ENCODE assay signal across 20 cellular contexts in genomic region chr7:106952175-106952657, GRCh38.
A peak's percentile ranks its signal among the peaks of the same experiment; 100 is the strongest.
DNase-seq lines count a peak whose midpoint lies in the region; FAIRE-seq and TF ChIP-seq lines count a peak whose summit lies in the region.
"Had no signal": no experiment of that assay in that cellular context is flagged by ENCODE, and none has a peak within 500 bp of the region (broad histone marks: within the 10 kb centered on the region; RNA-seq: fewer than 3 reads in every experiment).

No MANE protein-coding gene starts in this region.

- TF ChIP-seq EP300 in SK-N-SH (IDR thresholded peaks at IDR 0.05; ENCODE audit: borderline replicate concordance in 1 of 2, low read depth in 1 of 2, low read length in 1 of 2) (peak in 1 of 2 experiments; percentile 53; a peak in 1 of 4 replicates), esophagus muscularis mucosa (IDR thresholded peaks at IDR 0.05) (no peak)

- H3K27me3 ChIP-seq in SK-N-SH (ENCODE audit: insufficient read depth) (no peaks in the 10 kb centered on the region), esophagus muscularis mucosa (no peaks in the 10 kb centered on the region), muscle layer of duodenum (ENCODE audit: low read depth, low read length) (no peaks in the 10 kb centered on the region), smooth muscle cell (ENCODE audit: low read depth) (no peaks in the 10 kb centered on the region)
- H3K27me3 ChIP-seq: BE2C had no signal

- DNase-seq in SK-N-SH, result no peak
- no peak for DNase-seq in esophagus muscularis mucosa (ENCODE audit: extremely low spot score)
- no peak for DNase-seq in smooth muscle cell (lab: John Stamatoyannopoulos, UW; ENCODE audit: unreplicated experiment)
- no peak for DNase-seq in lower leg skin (ENCODE audit: low spot score in 2 of 2)
- no peak for DNase-seq in H54 (ENCODE audit: insufficient read length, low spot score)
- no peak for DNase-seq in NOMO-1 treated with DMSO at 0.1 percent for 48 hours (lab: John Stamatoyannopoulos, UW; ENCODE audit: unreplicated experiment)
- DNase-seq: BE2C; CD4-positive, CD25-positive, alpha-beta regulatory T cell; COR-L47; DMS79; H7; MM.1S; NCI-H1092; NCI-H1436; NCI-H2029; NCI-H2171; NCI-H524 treated with DMSO at 0.1 percent for 48 hours; NCI-H82 had no signal

- H3K36me3 ChIP-seq in SK-N-SH (replicated peaks in 1 of 2; ENCODE audit: control insufficient read depth in 1 of 2, insufficient read depth in 2 of 2, low read length in 1 of 2) (no peaks in the 10 kb centered on the region), esophagus muscularis mucosa (no peaks in the 10 kb centered on the region), muscle layer of duodenum (ENCODE audit: control insufficient read depth in 1 of 2, insufficient read depth in 2 of 2, low read length in 2 of 2) (no peaks in the 10 kb centered on the region), smooth muscle cell (ENCODE audit: low read depth) (no peaks in the 10 kb centered on the region)
- H3K36me3 ChIP-seq: BE2C had no signal

- intact Hi-C loops in esophagus muscularis mucosa (cut with DNase I) (no loop called here), lower leg skin (cut with DNase I; ENCODE audit: low total_unique reads) (no loop called here)

- H3K4me3 ChIP-seq in SK-N-SH (ENCODE audit: low read depth in 2 of 2, low read length in 1 of 2) (no peak overlapping the region), esophagus muscularis mucosa (no peak overlapping the region), muscle layer of duodenum (ENCODE audit: low read depth in 1 of 2, low read length in 2 of 2) (no peak overlapping the region), smooth muscle cell (no peak overlapping the region), lower leg skin (ENCODE audit: low read depth, poor library complexity, severe bottlenecking) (no peak overlapping the region)
- H3K4me3 ChIP-seq: A549 had no signal

- H3K79me2 ChIP-seq in SK-N-SH (ENCODE audit: insufficient read depth), result no peaks in the 10 kb centered on the region
- no peaks in the 10 kb centered on the region for H3K79me2 ChIP-seq in smooth muscle cell (ENCODE audit: low read depth)

- no peak for FAIRE-seq in H54 (lab: Jason Lieb, UNC)
- FAIRE-seq: A549 had no signal

- POLR2A ChIA-PET in SK-N-SH (lab: Yijun Ruan, JAX), result interaction anchor here (0.6 kb wide), 1 partner anchor 217 kb away, joined by 6 read pairs; no protein-coding TSS in a partner anchor

- no peak for TF ChIP-seq RAD21 in SK-N-SH (IDR thresholded peaks at IDR 0.05; ENCODE audit: low read length)

- TF ChIP-seq POLR2A in esophagus muscularis mucosa (IDR thresholded peaks at IDR 0.05; ENCODE audit: low read depth) (no peak), lower leg skin (IDR thresholded peaks at IDR 0.05) (no peak), H54 (IDR thresholded peaks at IDR 0.05; ENCODE audit: low read depth, low read length) (no peak)

- TF ChIP-seq CTCF in SK-N-SH (IDR thresholded peaks at IDR 0.05) (no peak), esophagus muscularis mucosa (IDR thresholded peaks at IDR 0.05) (no peak), smooth muscle cell (IDR thresholded peaks at IDR 0.05; ENCODE audit: borderline replicate concordance, insufficient read depth, poor library complexity, severe bottlenecking) (no peak), lower leg skin (IDR thresholded peaks at IDR 0.05) (no peak)

- no peak overlapping the region for H3K9ac ChIP-seq in SK-N-SH
- H3K9ac ChIP-seq in smooth muscle cell (ENCODE audit: low read depth), result no peak overlapping the region

- H3K9me2 ChIP-seq in SK-N-SH, result no peaks in the 10 kb centered on the region

- H3K27ac ChIP-seq in SK-N-SH (ENCODE audit: low read depth in 2 of 2, low read length in 1 of 2) (no peak overlapping the region), esophagus muscularis mucosa (replicated peaks in 1 of 4) (peak overlapping the region; percentile 13 to 37 (median 30)), muscle layer of duodenum (ENCODE audit: low read length) (peak overlapping the region; percentile 40), smooth muscle cell (ENCODE audit: low read depth) (no peak overlapping the region)
- H3K27ac ChIP-seq: A549 had no signal

- 85% methylated on average over 6 of the region's 6 CpGs for WGBS in SK-N-SH (ENCODE audit: low lambda C conversion rate)
- 44% methylated on average over 6 of the region's 6 CpGs for WGBS in esophagus muscularis mucosa
- WGBS in smooth muscle cell (ENCODE audit: low lambda C conversion rate), result 85% methylated on average over 6 of the region's 6 CpGs
- WGBS in lower leg skin, 2 donors, result 87 to 93% methylated on average over 6 of the region's 6 CpGs

- CTCF ChIA-PET in SK-N-SH (lab: Yijun Ruan, JAX), result interaction anchor here (1.0 to 8.7 kb wide), 7 partner anchors 11 to 200 kb away, joined by 3 to 118 read pairs (median 6); no protein-coding TSS in a partner anchor

- H3F3A ChIP-seq in SK-N-SH (replicated peaks; ENCODE audit: insufficient read depth) (no peaks in the 10 kb centered on the region), smooth muscle cell (ENCODE audit: low read depth) (no peaks in the 10 kb centered on the region)

- no peaks in the 10 kb centered on the region for H3K9me3 ChIP-seq in SK-N-SH
- no peaks in the 10 kb centered on the region for H3K9me3 ChIP-seq in esophagus muscularis mucosa
- no peaks in the 10 kb centered on the region for H3K9me3 ChIP-seq in muscle layer of duodenum (ENCODE audit: control insufficient read depth in 1 of 2, low read length in 2 of 2)
- no peaks in the 10 kb centered on the region for H3K9me3 ChIP-seq in smooth muscle cell (replicated peaks; ENCODE audit: low read depth)
- H3K9me3 ChIP-seq: A549, BE2C had no signal

- no peak overlapping the region for H2AFZ ChIP-seq in SK-N-SH (ENCODE audit: low read depth)
- peak overlapping the region; percentile 90 for H2AFZ ChIP-seq in smooth muscle cell (ENCODE audit: low read depth)

- H3K4me1 ChIP-seq in SK-N-SH (ENCODE audit: control insufficient read depth in 1 of 2, insufficient read depth in 2 of 2, low read depth in 1 of 2, low read length in 1 of 2), result peaks cover 0 to 2% of the 10 kb centered on the region in 2 experiments; a peak in 1 of 4 replicates
- peaks cover 0 to 35% (median 29%) of the 10 kb centered on the region in 4 donors for H3K4me1 ChIP-seq in esophagus muscularis mucosa
- peaks cover 6 to 8% of the 10 kb centered on the region in 2 donors for H3K4me1 ChIP-seq in muscle layer of duodenum (ENCODE audit: control insufficient read depth in 1 of 2, insufficient read depth in 2 of 2, low read length in 2 of 2)
- H3K4me1 ChIP-seq in smooth muscle cell (ENCODE audit: low read depth), result no peaks in the 10 kb centered on the region
- H3K4me1 ChIP-seq: A549, BE2C had no signal

- H4K20me1 ChIP-seq in SK-N-SH (ENCODE audit: insufficient read depth) (no peaks in the 10 kb centered on the region), smooth muscle cell (ENCODE audit: low read depth) (no peaks in the 10 kb centered on the region)

- H3K4me2 ChIP-seq in SK-N-SH (no peak overlapping the region), smooth muscle cell (peak overlapping the region; percentile 50)
- H3K4me2 ChIP-seq: A549 had no signal

TF ChIP-seq in SK-N-SH, 30 proteins besides CTCF, POLR2A, EP300 and RAD21:
- TF ChIP-seq NRF1 (IDR thresholded peaks at IDR 0.05; ENCODE audit: low read depth, low read length) (no peak), SMC3 (IDR thresholded peaks at IDR 0.05; ENCODE audit: low read depth, low read length) (no peak), NFIC (IDR thresholded peaks at IDR 0.05; ENCODE audit: borderline replicate concordance) (no peak), TEAD4 (IDR thresholded peaks at IDR 0.05; ENCODE audit: borderline replicate concordance, insufficient read depth) (no peak), TCF12 (IDR thresholded peaks at IDR 0.05) (peak; percentile 42; the same call in 1 of the 2 replicates), CHD2 (IDR thresholded peaks at IDR 0.05; ENCODE audit: low read length, partially characterized antibody) (no peak), GATA2 (CRISPR knock-in tag; IDR thresholded peaks at IDR 0.05) (no peak), RFX5 (IDR thresholded peaks at IDR 0.05; ENCODE audit: low read length) (no peak), MEF2A (IDR thresholded peaks at IDR 0.05; ENCODE audit: borderline replicate concordance, low read depth) (no peak), YY1 (IDR thresholded peaks at IDR 0.05; ENCODE audit: low read depth) (no peak), EZH2phosphoT487 (IDR thresholded peaks at IDR 0.05; ENCODE audit: borderline replicate concordance, low read depth) (no peak), JUND (IDR thresholded peaks at IDR 0.05) (no peak)
- TF ChIP-seq, protein P1, sequence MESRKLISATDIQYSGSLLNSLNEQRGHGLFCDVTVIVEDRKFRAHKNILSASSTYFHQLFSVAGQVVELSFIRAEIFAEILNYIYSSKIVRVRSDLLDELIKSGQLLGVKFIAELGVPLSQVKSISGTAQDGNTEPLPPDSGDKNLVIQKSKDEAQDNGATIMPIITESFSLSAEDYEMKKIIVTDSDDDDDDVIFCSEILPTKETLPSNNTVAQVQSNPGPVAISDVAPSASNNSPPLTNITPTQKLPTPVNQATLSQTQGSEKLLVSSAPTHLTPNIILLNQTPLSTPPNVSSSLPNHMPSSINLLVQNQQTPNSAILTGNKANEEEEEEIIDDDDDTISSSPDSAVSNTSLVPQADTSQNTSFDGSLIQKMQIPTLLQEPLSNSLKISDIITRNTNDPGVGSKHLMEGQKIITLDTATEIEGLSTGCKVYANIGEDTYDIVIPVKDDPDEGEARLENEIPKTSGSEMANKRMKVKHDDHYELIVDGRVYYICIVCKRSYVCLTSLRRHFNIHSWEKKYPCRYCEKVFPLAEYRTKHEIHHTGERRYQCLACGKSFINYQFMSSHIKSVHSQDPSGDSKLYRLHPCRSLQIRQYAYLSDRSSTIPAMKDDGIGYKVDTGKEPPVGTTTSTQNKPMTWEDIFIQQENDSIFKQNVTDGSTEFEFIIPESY (IDR thresholded peaks at IDR 0.05; ENCODE audit: borderline replicate concordance, low read depth), result no peak
- TF ChIP-seq, protein P2, sequence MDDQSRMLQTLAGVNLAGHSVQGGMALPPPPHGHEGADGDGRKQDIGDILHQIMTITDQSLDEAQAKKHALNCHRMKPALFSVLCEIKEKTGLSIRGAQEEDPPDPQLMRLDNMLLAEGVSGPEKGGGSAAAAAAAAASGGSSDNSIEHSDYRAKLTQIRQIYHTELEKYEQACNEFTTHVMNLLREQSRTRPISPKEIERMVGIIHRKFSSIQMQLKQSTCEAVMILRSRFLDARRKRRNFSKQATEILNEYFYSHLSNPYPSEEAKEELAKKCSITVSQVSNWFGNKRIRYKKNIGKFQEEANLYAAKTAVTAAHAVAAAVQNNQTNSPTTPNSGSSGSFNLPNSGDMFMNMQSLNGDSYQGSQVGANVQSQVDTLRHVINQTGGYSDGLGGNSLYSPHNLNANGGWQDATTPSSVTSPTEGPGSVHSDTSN (IDR thresholded peaks at IDR 0.05), result peak; percentile 32; the same call in 1 of the 2 replicates

Comparison
In these comparisons a context has a peak if more than half of its experiments do, and no peak if none do; other contexts are left out.
1. H3K27ac ChIP-seq: peak in esophagus muscularis mucosa (4 of 4) and muscle layer of duodenum (single experiment); none in SK-N-SH (0 of 2) and smooth muscle cell (single experiment).